ENCODE assay signal across 19 cellular contexts in the genomic region with DNA sequence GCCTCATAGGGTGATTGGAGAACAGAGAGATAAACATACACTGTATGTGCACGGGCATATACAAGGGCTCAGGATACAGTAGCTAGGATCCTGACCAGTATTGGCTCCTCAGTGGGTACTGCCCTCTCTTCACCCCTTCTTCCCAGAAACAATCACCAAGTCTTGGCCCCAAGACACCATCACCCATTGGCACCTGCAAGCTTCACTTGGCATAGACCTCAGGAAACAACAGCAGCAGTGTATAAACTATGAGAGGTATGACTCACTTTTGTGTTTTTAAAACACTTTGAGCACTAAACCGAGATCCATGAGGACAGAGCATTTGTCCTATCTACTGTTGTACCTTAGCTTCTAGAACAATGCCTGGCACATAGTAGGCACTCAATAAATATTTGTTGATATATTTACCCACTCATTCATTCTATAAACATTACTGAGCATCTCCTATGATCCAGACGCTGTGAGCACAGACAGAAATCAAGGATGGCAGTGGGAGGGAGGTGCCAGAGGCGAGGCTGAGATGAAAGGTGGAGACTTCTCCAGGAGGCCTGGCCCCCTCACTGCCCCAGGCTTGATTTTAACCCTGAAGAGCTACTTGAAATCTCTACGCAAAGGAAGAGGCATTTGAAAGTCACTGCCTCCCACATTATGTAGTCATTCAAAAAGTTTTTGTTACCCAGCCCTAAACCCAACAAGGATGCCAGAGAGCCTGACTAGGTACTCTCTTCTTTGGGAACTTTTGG.
A peak's percentile ranks its signal among the peaks of the same experiment; 100 is the strongest.
DNase-seq lines count a peak whose midpoint lies in the region; ATAC-seq and TF ChIP-seq lines count a peak whose summit lies in the region.
"Had no signal": no experiment of that assay in that cellular context is flagged by ENCODE, and none has a peak within 500 bp of the region (broad histone marks: within the 10 kb centered on the region; RNA-seq: fewer than 3 reads in every experiment).

No MANE protein-coding gene starts in this region.

- H3K27me3 Mint-ChIP-seq in activated CD8-positive, alpha-beta T cell treated with anti-CD3 and anti-CD28 coated beads for 36 hours: peaks cover 34% of the 10 kb centered on the region

- H3K4me3 ChIP-seq in astrocyte of the spinal cord (ENCODE audit: low read depth, low read length): no peak overlapping the region

- DNase-seq in ELR (ENCODE audit: low read depth): peak; percentile 27
- peak; percentile 20 for DNase-seq in HCEC 1CT
- DNase-seq in astrocyte of the spinal cord (ENCODE audit: low read depth, low spot score): peak; percentile 39
- peak; percentile 8 for DNase-seq in iris pigment epithelial cell (ENCODE audit: low read depth)
- no peak for DNase-seq in GF-D8 (lab: John Stamatoyannopoulos, UW)
- no peak for DNase-seq in activated CD8-positive, alpha-beta T cell treated with anti-CD3 and anti-CD28 coated beads for 36 hours
- no peak for DNase-seq in anterior cingulate cortex (lab: John Stamatoyannopoulos, UW)
- DNase-seq: ACHN; C1 segment of cervical spinal cord; CD8-positive, alpha-beta memory T cell; H9; Kasumi-1; NCI-H1105 treated with DMSO at 0.1 percent for 48 hours; NCI-H1694; NCI-H2081 treated with DMSO at 0.1 percent for 48 hours; RPMI8226; SHP77 treated with DMSO at 0.1 percent for 48 hours; SK-N-SH had no signal

- H3K4me3 Mint-ChIP-seq in activated CD8-positive, alpha-beta T cell treated with anti-CD3 and anti-CD28 coated beads for 36 hours: no peak overlapping the region
- H3K4me3 Mint-ChIP-seq: CD8-positive, alpha-beta memory T cell; H9 had no signal

- peaks cover 3% of the 10 kb centered on the region for H3K9me3 Mint-ChIP-seq in activated CD8-positive, alpha-beta T cell treated with anti-CD3 and anti-CD28 coated beads for 36 hours

- no peaks in the 10 kb centered on the region for H3K36me3 Mint-ChIP-seq in activated CD8-positive, alpha-beta T cell treated with anti-CD3 and anti-CD28 coated beads for 36 hours (ENCODE audit: low read depth)

- no peaks in the 10 kb centered on the region for H3K4me1 Mint-ChIP-seq in activated CD8-positive, alpha-beta T cell treated with anti-CD3 and anti-CD28 coated beads for 36 hours (ENCODE audit: low read depth)
- H3K4me1 Mint-ChIP-seq: CD8-positive, alpha-beta memory T cell had no signal

- H3K27ac Mint-ChIP-seq in activated CD8-positive, alpha-beta T cell treated with anti-CD3 and anti-CD28 coated beads for 36 hours: no peak overlapping the region
- H3K27ac Mint-ChIP-seq: CD8-positive, alpha-beta memory T cell; H9 had no signal

- no peak for TF ChIP-seq CTCF in astrocyte of the spinal cord (IDR thresholded peaks at IDR 0.05; ENCODE audit: low read depth, low read length)
- TF ChIP-seq CTCF in activated CD8-positive, alpha-beta T cell treated with anti-CD3 and anti-CD28 coated beads for 36 hours (IDR thresholded peaks at IDR 0.05): no peak

- CTCF ChIA-PET in activated CD8-positive, alpha-beta T cell treated with anti-CD3 and anti-CD28 coated beads for 36 hours (lab: Charles Lee): interaction anchor here (1.3 kb wide), 1 partner anchor 40 kb away, joined by 5 read pairs; no protein-coding TSS in a partner anchor

- intact Hi-C loops in activated CD8-positive, alpha-beta T cell treated with anti-CD3 and anti-CD28 coated beads for 36 hours (cut with micrococcal nuclease): no loop called here

- in situ Hi-C loops in astrocyte of the spinal cord (cut with HindIII; ENCODE audit: low sequenced_read_pairs): no loop called here

- no peak for ATAC-seq in HG03196 (IDR thresholded peaks at IDR 0.05; ENCODE audit: unreplicated experiment)
- no peak for ATAC-seq in activated CD8-positive, alpha-beta T cell treated with anti-CD3 and anti-CD28 coated beads for 36 hours

- POLR2A ChIA-PET in activated CD8-positive, alpha-beta T cell treated with anti-CD3 and anti-CD28 coated beads for 36 hours (lab: Charles Lee): interaction anchor here (0.5 kb wide), 1 partner anchor 152 kb away, joined by 3 read pairs; no protein-coding TSS in a partner anchor

Comparison
In these comparisons a context has a peak if more than half of its experiments do, and no peak if none do; other contexts are left out.
1. DNase-seq: peak in ELR (single experiment), HCEC 1CT (single experiment), astrocyte of the spinal cord (single experiment) and iris pigment epithelial cell (single experiment); none in GF-D8 (single experiment), activated CD8-positive, alpha-beta T cell treated with anti-CD3 and anti-CD28 coated beads for 36 hours (single experiment) and anterior cingulate cortex (0 of 58).